In the genomic region with DNA sequence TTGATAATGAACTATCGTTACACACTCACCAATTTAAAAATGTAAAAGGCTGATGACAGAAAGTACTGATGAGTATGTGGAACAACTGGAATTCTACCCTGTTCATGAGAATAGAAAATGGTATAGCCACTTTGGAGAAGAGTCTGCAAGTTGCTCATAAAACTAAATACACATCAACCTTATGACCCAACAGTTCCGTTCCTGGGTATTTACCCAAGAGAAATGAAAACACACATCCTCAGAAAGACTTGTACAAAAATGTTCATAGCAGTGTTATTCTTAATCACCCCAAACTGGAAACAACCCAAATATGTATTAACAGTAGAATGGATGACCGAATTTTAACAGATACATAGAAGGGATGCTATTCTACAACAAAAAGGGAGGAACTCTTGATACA, we compare ENCODE assay signal across 17 cellular contexts.
DNase-seq lines count a peak whose midpoint lies in the region; ATAC-seq and TF ChIP-seq lines count a peak whose summit lies in the region.
"Had no signal": no experiment of that assay in that cellular context is flagged by ENCODE, and none has a peak within 500 bp of the region (broad histone marks: within the 10 kb centered on the region; RNA-seq: fewer than 3 reads in every experiment).

No MANE protein-coding gene starts in this region.

- DNase-seq in LNCaP clone FGC (ENCODE audit: low read depth), result peak; percentile 92
- DNase-seq in choroid plexus epithelial cell (ENCODE audit: low read depth), result peak; percentile 79
- DNase-seq in mesenchymal stem cell, result peak; percentile 10
- peak; percentile 45 for DNase-seq in smooth muscle cell of the brain vasculature (ENCODE audit: low read depth, low spot score)
- no peak for DNase-seq in HuH-7.5 (ENCODE audit: low spot score)
- DNase-seq in DMS 273 treated with DMSO at 0.1 percent for 48 hours (lab: John Stamatoyannopoulos, UW), result no peak
- DNase-seq: BE2C; CD4-positive, CD25-positive, alpha-beta regulatory T cell; DMS79; NCI-H1092 treated with DMSO at 0.1 percent for 48 hours; NCI-H1436 treated with DMSO at 0.1 percent for 48 hours; NCI-H1930; SIG-M5 had no signal

- peaks cover 26 to 56% of the 10 kb centered on the region in 2 experiments for H3K27me3 ChIP-seq in mesenchymal stem cell (ENCODE audit: control insufficient read depth in 1 of 2, insufficient read depth in 1 of 2, low read length in 2 of 2)
- H3K27me3 ChIP-seq: BE2C had no signal

- H3K4ac ChIP-seq in mesenchymal stem cell (ENCODE audit: low read depth in 1 of 2, low read length in 2 of 2), result no peak overlapping the region

- TF ChIP-seq CTCF in LNCaP clone FGC (IDR thresholded peaks at IDR 0.05; ENCODE audit: control insufficient read depth, extremely low read depth, insufficient read depth) (no peak), choroid plexus epithelial cell (conservative IDR thresholded peaks at IDR 0.05; ENCODE audit: low read depth, low read length) (no peak)

- no peak overlapping the region for H4K8ac ChIP-seq in mesenchymal stem cell (ENCODE audit: low read length)

- H3K36me3 ChIP-seq in mesenchymal stem cell (ENCODE audit: control insufficient read depth in 1 of 2, insufficient read depth in 2 of 2, low read depth in 1 of 2, low read length in 2 of 2), result no peaks in the 10 kb centered on the region
- H3K36me3 ChIP-seq: BE2C had no signal

- no peak overlapping the region for H2BK120ac ChIP-seq in mesenchymal stem cell (ENCODE audit: low read depth, low read length)

- ATAC-seq in HG02884 (IDR thresholded peaks at IDR 0.05; ENCODE audit: unreplicated experiment), result no peak
- ATAC-seq: A549, K562 had no signal

- H3K23ac ChIP-seq in mesenchymal stem cell (ENCODE audit: low read length in 2 of 2), result no peak overlapping the region

- no peak overlapping the region for H3K4me3 ChIP-seq in LNCaP clone FGC (ENCODE audit: low read depth, low read length)
- no peak overlapping the region for H3K4me3 ChIP-seq in choroid plexus epithelial cell (ENCODE audit: low read depth, low read length)
- no peak overlapping the region for H3K4me3 ChIP-seq in mesenchymal stem cell (ENCODE audit: insufficient read depth in 1 of 2, low read depth in 1 of 2, low read length in 2 of 2)
- H3K4me3 ChIP-seq: A549, GM12878, K562 had no signal

- H2AFZ ChIP-seq in mesenchymal stem cell (ENCODE audit: low read depth, low read length), result no peak overlapping the region

- 62% methylated on average over 1 of the region's 3 CpGs for WGBS in mesenchymal stem cell

- H3K4me1 ChIP-seq in mesenchymal stem cell (ENCODE audit: control insufficient read depth, insufficient read depth, low read depth, low read length), result peaks cover 4% of the 10 kb centered on the region
- H3K4me1 ChIP-seq: A549 had no signal

- no peak overlapping the region for H2BK12ac ChIP-seq in mesenchymal stem cell (ENCODE audit: low read length in 2 of 2)

- H2BK5ac ChIP-seq in mesenchymal stem cell (ENCODE audit: low read depth, low read length, poor library complexity, severe bottlenecking), result no peak overlapping the region

- no peak overlapping the region for H4K91ac ChIP-seq in mesenchymal stem cell (ENCODE audit: low read length)

- no peak overlapping the region for H3K9ac ChIP-seq in mesenchymal stem cell (ENCODE audit: low read length)

- no peaks in the 10 kb centered on the region for H3K9me3 ChIP-seq in mesenchymal stem cell (ENCODE audit: control insufficient read depth, low read length)
- H3K9me3 ChIP-seq: A549, BE2C had no signal

- H3K18ac ChIP-seq in mesenchymal stem cell (ENCODE audit: low read depth in 1 of 2, low read length in 2 of 2), result no peak overlapping the region

- H3K27ac ChIP-seq in mesenchymal stem cell (ENCODE audit: low read length, poor library complexity, severe bottlenecking), result no peak overlapping the region
- H3K27ac ChIP-seq: A549 had no signal

- no peaks in the 10 kb centered on the region for H3K79me1 ChIP-seq in mesenchymal stem cell (replicated peaks; ENCODE audit: low read length, poor library complexity, severe bottlenecking)

- H3K14ac ChIP-seq in mesenchymal stem cell (ENCODE audit: low read length in 2 of 2), result no peak overlapping the region

- no peak overlapping the region for H3K4me2 ChIP-seq in mesenchymal stem cell (ENCODE audit: low read length, poor library complexity, severe bottlenecking)
- H3K4me2 ChIP-seq: A549 had no signal

- no peak overlapping the region for H2AK5ac ChIP-seq in mesenchymal stem cell (ENCODE audit: low read length, severe bottlenecking)

- H2BK15ac ChIP-seq in mesenchymal stem cell (ENCODE audit: low read depth, poor library complexity, severe bottlenecking), result no peak overlapping the region

Comparison
In these comparisons a context has a peak if more than half of its experiments do, and no peak if none do; other contexts are left out.
1. DNase-seq: peak in LNCaP clone FGC (single experiment), choroid plexus epithelial cell (single experiment), mesenchymal stem cell (single experiment) and smooth muscle cell of the brain vasculature (single experiment); none in HuH-7.5 (single experiment) and DMS 273 treated with DMSO at 0.1 percent for 48 hours (single experiment).